10 cellular contexts compared by ENCODE assay signal in genomic region chr11:6617315-6617781, GRCh38. TPM values are rescaled to one million over a fixed set of nuclear protein-coding genes. Genes with fewer than 3 reads are reported as not detected.
DNase-seq lines count a peak whose midpoint lies in the region; TF ChIP-seq lines count a peak whose summit lies in the region.
"Had no signal": no experiment of that assay in that cellular context is flagged by ENCODE, and none has a peak within 500 bp of the region (broad histone marks: within the 10 kb centered on the region; RNA-seq: fewer than 3 reads in every experiment).

No MANE protein-coding gene starts in this region.

- H3K9ac ChIP-seq in skeletal muscle tissue (ENCODE audit: low read depth in 1 of 3, low read length in 3 of 3), result peak overlapping the region in 1 of 3 donors; percentile 25

- H3K36me3 ChIP-seq in Peyer's patch (peaks cover 0 to 22% (median 0%) of the 10 kb centered on the region in 3 donors), esophagus muscularis mucosa (peaks cover 0 to 35% (median 30%) of the 10 kb centered on the region in 4 donors), skeletal muscle tissue (ENCODE audit: control insufficient read depth in 3 of 3, insufficient read depth in 3 of 3, low read length in 3 of 3) (peaks cover 30 to 34% (median 33%) of the 10 kb centered on the region in 3 donors)
- H3K36me3 ChIP-seq: WERI-Rb-1 had no signal

- no peaks in the 10 kb centered on the region for H3K9me3 Mint-ChIP-seq in activated T-cell treated with anti-CD3 and anti-CD28 coated beads, Interleukin-2, amount 50 U/mL, for 24 hours
- no peaks in the 10 kb centered on the region for H3K9me3 Mint-ChIP-seq in progenitor cell of endocrine pancreas (ENCODE audit: low read depth)

- H3K9me3 ChIP-seq in Peyer's patch (no peaks in the 10 kb centered on the region), esophagus muscularis mucosa (no peaks in the 10 kb centered on the region), skeletal muscle tissue (ENCODE audit: control insufficient read depth in 3 of 3, low read length in 3 of 3) (no peaks in the 10 kb centered on the region)

- TF ChIP-seq CTCF in Peyer's patch (IDR thresholded peaks at IDR 0.05) (no peak), esophagus muscularis mucosa (IDR thresholded peaks at IDR 0.05) (no peak), progenitor cell of endocrine pancreas (IDR thresholded peaks at IDR 0.05; ENCODE audit: unreplicated experiment) (no peak)

- H3K27me3 ChIP-seq in Peyer's patch, result no peaks in the 10 kb centered on the region
- H3K27me3 ChIP-seq in esophagus muscularis mucosa, result no peaks in the 10 kb centered on the region
- no peaks in the 10 kb centered on the region for H3K27me3 ChIP-seq in skeletal muscle tissue (ENCODE audit: control insufficient read depth in 3 of 3, insufficient read depth in 3 of 3, low read length in 3 of 3)
- H3K27me3 ChIP-seq: foreskin keratinocyte had no signal

- peaks cover 13% of the 10 kb centered on the region for H3K4me1 Mint-ChIP-seq in activated T-cell treated with anti-CD3 and anti-CD28 coated beads, Interleukin-2, amount 50 U/mL, for 24 hours (ENCODE audit: low read depth)
- H3K4me1 Mint-ChIP-seq in progenitor cell of endocrine pancreas (ENCODE audit: low read depth), result peaks cover 1% of the 10 kb centered on the region

- DNase-seq in ELR (ENCODE audit: low read depth), result peak; percentile 81
- DNase-seq in Peyer's patch, result no peak
- no peak for DNase-seq in esophagus muscularis mucosa (ENCODE audit: extremely low spot score)
- DNase-seq in NCI-H526 treated with DMSO at 0.1 percent for 48 hours (lab: John Stamatoyannopoulos, UW), result no peak
- DNase-seq in activated T-cell treated with anti-CD3 and anti-CD28 coated beads, Interleukin-2, amount 50 U/mL, for 24 hours, result no peak
- DNase-seq in progenitor cell of endocrine pancreas (ENCODE audit: low spot score, unreplicated experiment), result no peak
- no peak for DNase-seq in islet precursor cell
- DNase-seq: foreskin keratinocyte, WERI-Rb-1 had no signal

- H3K4me3 Mint-ChIP-seq in activated T-cell treated with anti-CD3 and anti-CD28 coated beads, Interleukin-2, amount 50 U/mL, for 24 hours, result no peak overlapping the region
- no peak overlapping the region for H3K4me3 Mint-ChIP-seq in progenitor cell of endocrine pancreas (ENCODE audit: low read depth)

- H3K4me3 ChIP-seq in Peyer's patch (peak overlapping the region in 3 of 4 donors; percentile 63 to 94 (median 69)), esophagus muscularis mucosa (peak overlapping the region in 3 of 4 donors; percentile 62 to 88 (median 85)), skeletal muscle tissue (ENCODE audit: low read length in 3 of 3) (peak overlapping the region in 2 of 3 donors; percentile 13 to 99)

- H3K27ac ChIP-seq in Peyer's patch (peak overlapping the region in 3 of 4 donors; percentile 79 to 92 (median 86)), esophagus muscularis mucosa (replicated peaks in 1 of 4) (peak overlapping the region; percentile 14 to 98 (median 92)), skeletal muscle tissue (ENCODE audit: low read depth, low read length) (no peak overlapping the region)
- H3K27ac ChIP-seq: foreskin keratinocyte, WERI-Rb-1 had no signal

- H3K36me3 Mint-ChIP-seq in activated T-cell treated with anti-CD3 and anti-CD28 coated beads, Interleukin-2, amount 50 U/mL, for 24 hours (ENCODE audit: low read depth), result peaks cover 31% of the 10 kb centered on the region
- peaks cover 2% of the 10 kb centered on the region for H3K36me3 Mint-ChIP-seq in progenitor cell of endocrine pancreas (ENCODE audit: insufficient read depth)

- H3K27ac Mint-ChIP-seq in activated T-cell treated with anti-CD3 and anti-CD28 coated beads, Interleukin-2, amount 50 U/mL, for 24 hours, result no peak overlapping the region
- H3K27ac Mint-ChIP-seq in progenitor cell of endocrine pancreas, result no peak overlapping the region

- TF ChIP-seq POLR2A in Peyer's patch (IDR thresholded peaks at IDR 0.05) (no peak), esophagus muscularis mucosa (IDR thresholded peaks at IDR 0.05; ENCODE audit: low read depth) (no peak)

- H3K27me3 Mint-ChIP-seq in activated T-cell treated with anti-CD3 and anti-CD28 coated beads, Interleukin-2, amount 50 U/mL, for 24 hours, result no peaks in the 10 kb centered on the region
- no peaks in the 10 kb centered on the region for H3K27me3 Mint-ChIP-seq in progenitor cell of endocrine pancreas

- 72% methylated on average over 5 of the region's 5 CpGs for WGBS in esophagus muscularis mucosa

- no peak for TF ChIP-seq EP300 in esophagus muscularis mucosa (IDR thresholded peaks at IDR 0.05)

- intact Hi-C loops in esophagus muscularis mucosa (cut with DNase I), result no loop called here

- peaks cover 0 to 30% (median 7%) of the 10 kb centered on the region in 4 donors for H3K4me1 ChIP-seq in Peyer's patch
- peaks cover 23 to 47% (median 40%) of the 10 kb centered on the region in 4 donors for H3K4me1 ChIP-seq in esophagus muscularis mucosa
- H3K4me1 ChIP-seq in skeletal muscle tissue (ENCODE audit: control insufficient read depth in 3 of 3, insufficient read depth in 3 of 3, low read length in 3 of 3), result peaks cover 25 to 35% (median 32%) of the 10 kb centered on the region in 3 donors
- H3K4me1 ChIP-seq: foreskin keratinocyte had no signal

RNA-seq across cellular contexts. Expression of gene TPP1, which starts 1.9 kb away (rescaled TPM):
- total RNA-seq in Peyer's patch (100 to 1,000 TPM in 3 of 4 donors, 10 to 100 TPM in 1; 79.2 to 232 (median 134) TPM), esophagus muscularis mucosa (10 to 100 TPM; 44.4 to 71.5 (median 54.9) TPM), skeletal muscle tissue (15.7 TPM), progenitor cell of endocrine pancreas (54.4 and 59.9 TPM in 2 replicates)

RNA-seq across cellular contexts. Expression of gene TAF10, which starts 5.3 kb away (rescaled TPM):
- 10 to 100 TPM; 55.9 to 90.8 (median 74.5) TPM for total RNA-seq in Peyer's patch
- total RNA-seq in esophagus muscularis mucosa, result 10 to 100 TPM; 24.2 to 51.1 (median 43.4) TPM
- 19.8 TPM for total RNA-seq in skeletal muscle tissue
- 148 and 160 TPM in 2 replicates for total RNA-seq in progenitor cell of endocrine pancreas

RNA-seq across cellular contexts. Expression of gene ILK, which starts 13.8 kb away (rescaled TPM):
- total RNA-seq in Peyer's patch (100 to 1,000 TPM in 2 of 4 donors, 10 to 100 TPM in 2; 81.1 to 121 (median 97.3) TPM), esophagus muscularis mucosa (100 to 1,000 TPM; 481 to 652 (median 606) TPM), skeletal muscle tissue (106 TPM), progenitor cell of endocrine pancreas (127 and 133 TPM in 2 replicates)

RNA-seq across cellular contexts. Expression of gene RRP8, which starts 13.9 kb away (rescaled TPM):
- total RNA-seq in Peyer's patch (10 to 100 TPM; 11.4 to 28.9 (median 17.5) TPM), esophagus muscularis mucosa (10 to 100 TPM; 12.4 to 34.0 (median 27.0) TPM), skeletal muscle tissue (9.4 TPM), progenitor cell of endocrine pancreas (18.8 and 21.7 TPM in 2 replicates)

RNA-seq across cellular contexts. Expression of gene DCHS1, which starts 38.3 kb away (rescaled TPM):
- total RNA-seq in Peyer's patch (10 to 100 TPM in 2 of 4 donors, 1 to 10 TPM in 2; 2.8 to 12.4 (median 9.7) TPM), esophagus muscularis mucosa (10 to 100 TPM; 27.0 to 60.9 (median 34.0) TPM), skeletal muscle tissue (39.1 TPM), progenitor cell of endocrine pancreas (54.7 and 61.4 TPM in 2 replicates)
